In the genomic region with DNA sequence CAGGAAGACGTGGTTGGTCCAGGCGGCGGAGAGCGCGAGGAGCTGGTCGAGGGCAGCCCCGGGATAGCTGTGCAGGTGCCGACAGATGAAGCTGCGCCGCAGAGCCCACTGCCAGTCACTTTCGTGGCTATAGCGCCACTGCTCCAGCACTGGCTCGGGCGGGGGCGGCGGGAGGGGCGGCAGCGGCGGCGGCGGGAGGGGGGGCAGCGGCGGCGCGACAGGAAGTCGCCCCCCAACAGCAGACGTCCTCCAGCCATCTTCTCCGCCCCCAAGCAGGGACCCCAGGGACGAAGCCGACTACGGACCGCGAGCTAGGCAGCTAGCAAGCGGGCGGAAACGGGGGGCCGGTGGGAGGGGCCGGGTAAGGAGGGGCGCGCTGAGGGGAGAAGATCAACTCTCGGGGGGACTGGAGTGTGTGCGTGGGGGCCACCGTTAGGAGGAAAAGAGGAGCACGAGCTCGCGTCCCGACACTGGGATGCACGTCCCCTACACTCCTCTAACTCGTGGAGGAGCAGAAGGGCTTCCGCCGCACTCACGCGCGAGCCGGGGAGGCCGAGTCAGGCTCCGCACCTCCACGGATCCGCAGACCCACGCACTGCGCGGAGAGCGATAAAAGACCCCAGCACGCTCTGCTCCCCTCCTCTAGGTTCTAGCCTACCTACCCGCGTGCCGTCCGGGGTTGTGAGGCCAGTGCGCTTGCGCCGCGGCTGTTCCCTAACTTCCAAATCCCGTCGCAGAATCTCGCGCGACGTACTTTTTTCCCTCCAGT, we compare ENCODE assay signal across 8 cellular contexts. TPM values are rescaled to one million over a fixed set of nuclear protein-coding genes. Genes with fewer than 3 reads are reported as not detected.
A peak's percentile ranks its signal among the peaks of the same experiment; 100 is the strongest.
DNase-seq lines count a peak whose midpoint lies in the region; ATAC-seq and TF ChIP-seq lines count a peak whose summit lies in the region.

A gene (minus strand): TSS at position 686 of the 769 bp plus-strand sequence.

- H3K36me3 ChIP-seq in trophoblast cell (ENCODE audit: control insufficient read depth in 1 of 2, insufficient read depth in 2 of 2, low read length in 2 of 2), result peaks cover 0 to 2% of the 10 kb centered on the region in 2 experiments
- H3K36me3 ChIP-seq in upper lobe of left lung, result peaks cover 0 to 3% (median 0%) of the 10 kb centered on the region in 4 donors

- H3K79me2 ChIP-seq in trophoblast cell (ENCODE audit: control insufficient read depth, insufficient read depth, low read length, poor library complexity), result peaks cover 8% of the 10 kb centered on the region

- peak within 1 kb of the TSS; percentile 59 for H2BK120ac ChIP-seq in trophoblast cell (ENCODE audit: insufficient read depth, low read length, poor library complexity)

- H3K4me1 ChIP-seq in trophoblast cell (ENCODE audit: control insufficient read depth in 1 of 2, insufficient read depth in 2 of 2, low read length in 2 of 2) (peaks cover 0 to 2% of the 10 kb centered on the region in 2 experiments), upper lobe of left lung (peaks cover 0 to 6% (median 2%) of the 10 kb centered on the region in 4 donors)

- H3K27me3 Mint-ChIP-seq in activated naive CD8-positive, alpha-beta T cell, result no peaks in the 10 kb centered on the region

- peak within 1 kb of the TSS; percentile 95 for H3K14ac ChIP-seq in trophoblast cell (ENCODE audit: low read length)

- H3K36me3 Mint-ChIP-seq in activated naive CD8-positive, alpha-beta T cell, result no peaks in the 10 kb centered on the region

- H4K91ac ChIP-seq in trophoblast cell (ENCODE audit: low read depth, low read length), result peak within 1 kb of the TSS; percentile 84

- peak within 1 kb of the TSS; percentile 95 for H2AFZ ChIP-seq in trophoblast cell (ENCODE audit: insufficient read depth, low read length, poor library complexity)

- H3K27me3 ChIP-seq in trophoblast cell (ENCODE audit: insufficient read depth, low read length) (no peaks in the 10 kb centered on the region), upper lobe of left lung (no peaks in the 10 kb centered on the region)

- DNase-seq in GDM1 (lab: John Stamatoyannopoulos, UW) (peak; percentile 78), H4 (ENCODE audit: low spot score) (peak; percentile 87), LoVo (ENCODE audit: low spot score) (peak; percentile 88), SK-N-DZ (ENCODE audit: low spot score) (peak; percentile 92), Right ventricle myocardium superior (peak; percentile 96), trophoblast cell (peak; percentile 88 to 99), upper lobe of left lung (peak; percentile 91 to 94)

- H2AK5ac ChIP-seq in trophoblast cell (ENCODE audit: low read length), result peak within 1 kb of the TSS; percentile 57

- intact Hi-C loops in Right ventricle myocardium superior (cut with DNase I), result no loop called here

- peaks cover 39% of the 10 kb centered on the region for H3K4me1 Mint-ChIP-seq in activated naive CD8-positive, alpha-beta T cell (ENCODE audit: low read depth)

- H3K9me3 Mint-ChIP-seq in activated naive CD8-positive, alpha-beta T cell (ENCODE audit: low read depth), result no peaks in the 10 kb centered on the region

- H3K27ac Mint-ChIP-seq in activated naive CD8-positive, alpha-beta T cell, result peak within 1 kb of the TSS; percentile 95

- no peak for TF ChIP-seq CTCF in upper lobe of left lung (IDR thresholded peaks at IDR 0.05)

- no peak for TF ChIP-seq EP300 in upper lobe of left lung (IDR thresholded peaks at IDR 0.05)

- H3K23ac ChIP-seq in trophoblast cell (ENCODE audit: low read length), result no peak within 1 kb of the TSS

- peak within 1 kb of the TSS; percentile 100 for H3K9ac ChIP-seq in trophoblast cell (ENCODE audit: low read length)

- H3K4ac ChIP-seq in trophoblast cell (ENCODE audit: low read depth, low read length), result peak within 1 kb of the TSS; percentile 60

- peak within 1 kb of the TSS; percentile 93 for H3K4me2 ChIP-seq in trophoblast cell (ENCODE audit: low read length)

- peak within 1 kb of the TSS; percentile 94 for H4K12ac ChIP-seq in trophoblast cell (ENCODE audit: low read depth, low read length)

- peak within 1 kb of the TSS; percentile 94 for H3K4me3 Mint-ChIP-seq in activated naive CD8-positive, alpha-beta T cell

- peak in 3 of 4 donors; percentile 57 to 84 (median 72) for TF ChIP-seq POLR2A in upper lobe of left lung (IDR thresholded peaks at IDR 0.05)

- no CpG with 5 or more reads among the region's 78 CpGs for WGBS in trophoblast cell (ENCODE audit: extremely low coverage, insufficient coverage, insufficient read length)
- 0 to 44% methylated on average over 10 to 63 of the region's 78 CpGs for WGBS in upper lobe of left lung, 2 donors

- H3K18ac ChIP-seq in trophoblast cell (ENCODE audit: low read length), result peak within 1 kb of the TSS; percentile 95

- ATAC-seq in Right ventricle myocardium superior (ENCODE audit: poor library complexity) (peak; percentile 98), upper lobe of left lung (ENCODE audit: low FRiP score in 2 of 2) (peak; percentile 62 to 97)

- H3K9me3 ChIP-seq in trophoblast cell (ENCODE audit: insufficient read depth, low read depth, low read length) (no peaks in the 10 kb centered on the region), upper lobe of left lung (no peaks in the 10 kb centered on the region)

- peak within 1 kb of the TSS; percentile 94 for H4K8ac ChIP-seq in trophoblast cell (ENCODE audit: low read depth, low read length)

- H3K27ac ChIP-seq in trophoblast cell (ENCODE audit: low read depth, low read length) (no peak within 1 kb of the TSS), upper lobe of left lung (peak within 1 kb of the TSS; percentile 85 to 94 (median 90))

- H2BK5ac ChIP-seq in trophoblast cell (ENCODE audit: low read depth, low read length, poor library complexity), result peak within 1 kb of the TSS; percentile 55

- peaks cover 3% of the 10 kb centered on the region for H3K79me1 ChIP-seq in trophoblast cell (ENCODE audit: low read length)

- H3K4me3 ChIP-seq in trophoblast cell (ENCODE audit: low read depth, low read length) (peak within 1 kb of the TSS; percentile 98), upper lobe of left lung (peak within 1 kb of the TSS; percentile 49 to 81 (median 70))

- no peak within 1 kb of the TSS for H2BK12ac ChIP-seq in trophoblast cell (ENCODE audit: low read length)

RNA-seq across cellular contexts. Expression of the gene that starts here (rescaled TPM):
- total RNA-seq in H4 (2014; rRNA removed; shearing (Covaris generic)), result 5.5 and 9.1 TPM in 2 replicates
- 11.0 and 11.5 TPM in 2 replicates for polyA plus RNA-seq in SK-N-DZ (2014; cell fraction: cytosol; rRNA removed)
- 6.3 and 8.3 TPM in 2 replicates for polyA plus RNA-seq in SK-N-DZ (2014; cell fraction: nucleus; rRNA removed)
- total RNA-seq in Right ventricle myocardium superior, result 4.6 TPM
- polyA plus RNA-seq in trophoblast cell (2013), result 9.7 and 10.1 TPM in 2 replicates
- total RNA-seq in upper lobe of left lung, result 10 to 100 TPM in 1 of 6 donors, 1 to 10 TPM in 5; 3.9 to 10.5 (median 7.0) TPM
